Comparison of ENCODE assay signal across 1 cellular context in the genomic region with DNA sequence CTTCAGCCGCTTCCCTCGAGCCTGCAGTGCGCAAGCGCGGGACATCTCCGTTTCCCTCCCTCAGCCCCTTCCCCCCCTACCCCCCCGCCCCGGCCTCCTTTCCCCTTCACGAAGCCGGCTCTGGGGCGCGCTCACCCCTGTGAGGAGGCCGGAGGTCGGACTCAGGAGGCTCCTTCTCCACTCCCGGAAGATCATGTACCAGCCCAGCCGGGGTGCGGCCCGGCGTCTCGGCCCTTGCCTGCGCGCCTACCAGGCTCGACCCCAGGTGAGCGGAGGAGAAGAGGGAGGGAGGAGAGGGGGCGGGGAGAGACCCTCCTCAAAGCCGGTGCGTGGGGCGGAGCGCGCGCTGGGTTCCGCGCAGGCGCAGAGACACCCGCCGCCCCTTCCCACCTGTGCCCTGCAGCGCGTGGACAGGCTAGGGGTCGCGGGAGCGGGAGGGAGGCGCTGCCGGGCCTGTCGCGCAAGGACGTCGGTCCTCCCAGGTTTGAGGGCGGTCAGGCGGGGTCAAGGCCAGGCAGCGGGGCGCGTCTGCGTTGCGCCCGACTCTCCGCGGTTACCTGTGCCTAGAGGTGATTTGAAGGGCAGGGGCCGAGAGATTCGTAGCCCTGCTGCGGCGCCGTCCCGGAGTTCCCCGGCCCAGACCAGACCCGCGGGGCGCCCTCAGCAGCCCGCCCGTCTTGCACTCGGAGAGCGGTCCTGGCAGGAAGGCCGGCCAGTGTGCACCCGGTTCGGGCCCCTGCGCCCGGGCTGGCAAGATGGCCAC.
TF ChIP-seq lines count a peak whose summit lies in the region.

A gene with protein sequence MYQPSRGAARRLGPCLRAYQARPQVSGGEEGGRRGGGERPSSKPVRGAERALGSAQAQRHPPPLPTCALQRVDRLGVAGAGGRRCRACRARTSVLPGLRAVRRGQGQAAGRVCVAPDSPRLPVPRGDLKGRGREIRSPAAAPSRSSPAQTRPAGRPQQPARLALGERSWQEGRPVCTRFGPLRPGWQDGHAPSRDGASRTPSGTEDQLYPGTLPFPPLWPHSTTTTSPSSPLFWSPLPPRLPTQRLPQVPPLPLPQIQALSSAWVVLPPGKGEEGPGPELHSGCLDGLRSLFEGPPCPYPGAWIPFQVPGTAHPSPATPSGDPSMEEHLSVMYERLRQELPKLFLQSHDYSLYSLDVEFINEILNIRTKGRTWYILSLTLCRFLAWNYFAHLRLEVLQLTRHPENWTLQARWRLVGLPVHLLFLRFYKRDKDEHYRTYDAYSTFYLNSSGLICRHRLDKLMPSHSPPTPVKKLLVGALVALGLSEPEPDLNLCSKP (plus strand): TSS at position 95 of the 763 bp plus-strand sequence. CDS start 99 bp downstream, at position 194.

TF ChIP-seq in Ishikawa, 13 proteins besides CTCF, POLR2A, EP300 and RAD21 (continued from another document):
- TF ChIP-seq, protein P1, sequence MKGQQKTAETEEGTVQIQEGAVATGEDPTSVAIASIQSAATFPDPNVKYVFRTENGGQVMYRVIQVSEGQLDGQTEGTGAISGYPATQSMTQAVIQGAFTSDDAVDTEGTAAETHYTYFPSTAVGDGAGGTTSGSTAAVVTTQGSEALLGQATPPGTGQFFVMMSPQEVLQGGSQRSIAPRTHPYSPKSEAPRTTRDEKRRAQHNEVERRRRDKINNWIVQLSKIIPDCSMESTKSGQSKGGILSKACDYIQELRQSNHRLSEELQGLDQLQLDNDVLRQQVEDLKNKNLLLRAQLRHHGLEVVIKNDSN (IDR thresholded peaks at IDR 0.05), result no peak
- no peak for TF ChIP-seq TEAD4 (IDR thresholded peaks at IDR 0.05)
